In the genomic region with DNA sequence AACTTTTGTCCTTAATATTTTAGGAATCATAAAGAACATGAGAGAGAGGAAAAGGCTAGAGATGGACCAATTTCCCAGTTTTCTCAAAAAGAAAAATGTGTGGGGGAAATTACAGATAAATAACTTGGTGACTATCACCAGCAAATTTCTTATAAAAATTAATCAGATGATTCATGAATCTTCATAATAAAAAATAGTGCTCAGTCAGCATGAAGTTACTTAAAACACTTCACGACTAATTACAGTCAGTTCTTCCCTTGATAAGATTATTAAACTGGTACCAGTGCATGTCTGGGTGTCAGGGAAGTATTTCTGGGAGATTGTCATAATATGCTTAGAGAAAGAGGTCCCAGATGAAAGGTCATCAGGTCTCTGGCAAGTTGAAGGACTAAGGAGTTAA, we compare ENCODE assay signal across 7 cellular contexts.
"Had no signal": no experiment of that assay in that cellular context is flagged by ENCODE, and none has a peak within 500 bp of the region (broad histone marks: within the 10 kb centered on the region; RNA-seq: fewer than 3 reads in every experiment).

No MANE protein-coding gene starts in this region.

- DNase-seq: Karpas-422, Kasumi-1, KBM-7, KG1 had no signal

- H3K27ac ChIP-seq: HL-60, KMS-11 had no signal

- H3K9ac ChIP-seq: KMS-11 had no signal

- FAIRE-seq: HTR-8/SVneo had no signal

- H3K4me2 ChIP-seq: KMS-11 had no signal
